1 cellular context compared by ENCODE assay signal in the genomic region with DNA sequence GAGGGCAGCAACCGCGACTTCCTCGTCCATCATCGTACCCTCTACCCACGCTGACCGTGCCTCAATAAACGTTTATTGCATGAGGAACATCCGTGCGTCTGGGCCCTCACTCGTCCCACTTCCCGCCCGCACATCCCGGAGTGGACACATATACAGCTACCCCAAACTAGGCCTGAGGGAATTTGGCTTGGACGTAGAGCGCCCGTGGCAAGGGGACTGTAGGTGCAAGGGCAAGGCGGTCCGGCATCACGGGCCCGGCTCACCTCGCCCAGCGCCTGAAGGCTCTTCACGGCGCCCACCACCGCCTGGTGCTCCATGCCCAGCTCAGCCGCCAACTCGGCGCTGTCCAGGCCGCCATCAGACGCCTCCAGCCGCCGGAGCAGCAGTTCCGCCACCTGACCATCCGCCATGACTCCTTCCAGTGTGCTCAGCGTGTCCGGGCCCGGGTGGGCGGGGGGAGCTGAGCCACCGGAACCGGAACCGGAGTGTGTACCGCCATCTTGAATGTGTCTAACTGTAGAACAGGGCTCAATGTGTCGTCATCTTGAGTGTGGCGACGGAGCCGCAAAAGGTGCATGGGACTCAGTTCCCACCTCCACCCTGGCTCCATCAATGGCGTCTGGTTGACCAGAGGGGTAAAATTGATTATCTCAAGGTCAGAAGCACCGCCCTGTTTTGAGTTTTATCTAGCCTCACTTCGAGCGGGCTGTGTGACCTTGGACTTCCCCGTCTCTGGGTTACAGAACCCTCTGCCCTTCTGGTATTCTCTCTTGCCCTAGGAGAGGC.
TF ChIP-seq lines count a peak whose summit lies in the region.

TSS of gene FARSA (minus strand) at position 425 of the 786 bp plus-strand sequence. CDS start at position 410, 15 bp downstream.

TF ChIP-seq in A549, 52 proteins besides CTCF, POLR2A, EP300 and RAD21 (continued from another document):
- TF ChIP-seq USF2 (IDR thresholded peaks at IDR 0.05) = 0 out of 2 replicates have a peak, but pooled peaks have one; percentile 16
- TF ChIP-seq, protein P1, sequence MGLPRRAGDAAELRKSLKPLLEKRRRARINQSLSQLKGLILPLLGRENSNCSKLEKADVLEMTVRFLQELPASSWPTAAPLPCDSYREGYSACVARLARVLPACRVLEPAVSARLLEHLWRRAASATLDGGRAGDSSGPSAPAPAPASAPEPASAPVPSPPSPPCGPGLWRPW (IDR thresholded peaks at IDR 0.05) = no peak
- TF ChIP-seq BCL3 (IDR thresholded peaks at IDR 0.05) = 0 out of 3 replicates have a peak, but pooled peaks have one; percentile 71
- no peak for TF ChIP-seq ZSCAN20 (CRISPR knock-in tag; IDR thresholded peaks at IDR 0.05)
- no peak for TF ChIP-seq NFE2L2 (conservative IDR thresholded peaks at IDR 0.05; ENCODE audit: low read length)
- TF ChIP-seq EHMT2 (IDR thresholded peaks at IDR 0.05; ENCODE audit: low read depth) = no peak
